7 cellular contexts compared by ENCODE assay signal in genomic region chr6:148916485-148916884, GRCh38.
DNase-seq lines count a peak whose midpoint lies in the region; ATAC-seq and TF ChIP-seq lines count a peak whose summit lies in the region.
"Not testable (repeated sequence)": the region's sequence is repeated elsewhere in the genome, so short reads cannot be mapped to it uniquely, and the experiment has no call there.

No MANE protein-coding gene starts in this region.

- not testable (repeated sequence) for H3K9me3 ChIP-seq in H9 (ENCODE audit: control insufficient read depth, low read depth, low read length)

- not testable (repeated sequence) for H3K4me3 Mint-ChIP-seq in H9; activated CD8-positive, alpha-beta memory T cell treated with anti-CD3 and anti-CD28 coated beads, Interleukin-2, amount 10 ng/mL, durations not matched to agents 7 days and 5 days; stimulated activated effector memory CD8-positive, alpha-beta T cell treated with anti-CD3 and anti-CD28 coated beads, Interleukin-12 subunit alpha, Interleukin-12 subunit beta, amount 100 ng/mL, for 72 hours

- H3K27me3 ChIP-seq in H9 (ENCODE audit: insufficient read depth, low read length): not testable (repeated sequence)

- H3K18ac ChIP-seq in H9 (ENCODE audit: insufficient read length, low read depth, low read length): not testable (repeated sequence)

- H2BK15ac ChIP-seq in H9 (ENCODE audit: low read depth, low read length): not testable (repeated sequence)

- not testable (repeated sequence) for H3K14ac ChIP-seq in H9 (ENCODE audit: insufficient read depth, low read length)

- peaks cover 15 to 26% (median 19%) of the 10 kb centered on the region in 3 experiments for H3K36me3 Mint-ChIP-seq in H9 (ENCODE audit: insufficient read depth in 1 of 3, low read depth in 3 of 3)
- not testable (repeated sequence) for H3K36me3 Mint-ChIP-seq in activated CD8-positive, alpha-beta memory T cell treated with anti-CD3 and anti-CD28 coated beads, Interleukin-2, amount 10 ng/mL, durations not matched to agents 7 days and 5 days; activated naive CD4-positive, alpha-beta T cell treated with anti-CD3 and anti-CD28 coated beads, Interleukin-2, amount 50 U/mL, for 72 hours; stimulated activated effector memory CD8-positive, alpha-beta T cell treated with anti-CD3 and anti-CD28 coated beads, Interleukin-12 subunit alpha, Interleukin-12 subunit beta, amount 100 ng/mL, for 72 hours

- not testable (repeated sequence) for H3K27me3 Mint-ChIP-seq in H9 (ENCODE audit: low read depth); activated CD8-positive, alpha-beta memory T cell treated with anti-CD3 and anti-CD28 coated beads, Interleukin-2, amount 10 ng/mL, durations not matched to agents 7 days and 5 days

- H4K20me1 ChIP-seq in H9 (ENCODE audit: control insufficient read depth, insufficient read depth, insufficient read length): not testable (repeated sequence)

- not testable (repeated sequence) for H3K9ac ChIP-seq in H9 (ENCODE audit: extremely low read depth, insufficient read length, low read length)

- peaks cover 32 to 47% of the 10 kb centered on the region in 2 experiments for H3K4me1 Mint-ChIP-seq in H9
- H3K4me1 Mint-ChIP-seq in activated CD8-positive, alpha-beta memory T cell treated with anti-CD3 and anti-CD28 coated beads, Interleukin-2, amount 10 ng/mL, durations not matched to agents 7 days and 5 days: not testable (repeated sequence)
- H3K4me1 Mint-ChIP-seq in stimulated activated effector memory CD8-positive, alpha-beta T cell treated with anti-CD3 and anti-CD28 coated beads, Interleukin-12 subunit alpha, Interleukin-12 subunit beta, amount 100 ng/mL, for 72 hours: peaks cover 18% of the 10 kb centered on the region

- not testable (repeated sequence) for H3K23ac ChIP-seq in H9 (ENCODE audit: insufficient read length, low read depth, low read length)

- H3K27ac ChIP-seq in H9 (ENCODE audit: insufficient read length, low read depth, low read length): not testable (repeated sequence)

- H4K91ac ChIP-seq in H9 (ENCODE audit: insufficient read length, low read depth, low read length): not testable (repeated sequence)

- not testable (repeated sequence) for H3K4me1 ChIP-seq in H9 (ENCODE audit: insufficient read depth, low read length)

- not testable (repeated sequence) for H2AFZ ChIP-seq in H9 (ENCODE audit: low read length)

- H4K5ac ChIP-seq in H9 (ENCODE audit: insufficient read length, low read depth, low read length): not testable (repeated sequence)

- H2BK120ac ChIP-seq in H9 (ENCODE audit: low read depth, low read length, poor library complexity, severe bottlenecking): not testable (repeated sequence)

- CTCF ChIA-PET in activated CD8-positive, alpha-beta memory T cell treated with anti-CD3 and anti-CD28 coated beads, Interleukin-2, amount 10 ng/mL, durations not matched to agents 7 days and 5 days (lab: Charles Lee): not testable (repeated sequence)

- not testable (repeated sequence) for H3K4me2 ChIP-seq in H9 (ENCODE audit: insufficient read depth, insufficient read length, low read length)

- not testable (repeated sequence) for ATAC-seq in activated CD8-positive, alpha-beta memory T cell treated with anti-CD3 and anti-CD28 coated beads, Interleukin-2, amount 10 ng/mL, durations not matched to agents 7 days and 5 days
- ATAC-seq in activated naive CD4-positive, alpha-beta T cell treated with anti-CD3 and anti-CD28 coated beads, Interleukin-2, amount 50 U/mL, for 72 hours: peak; percentile 13 to 44
- ATAC-seq in left lobe of liver: peak; percentile 12
- peak; percentile 80 for ATAC-seq in stimulated activated effector memory CD8-positive, alpha-beta T cell treated with anti-CD3 and anti-CD28 coated beads, Interleukin-12 subunit alpha, Interleukin-12 subunit beta, amount 100 ng/mL, for 72 hours

- not testable (repeated sequence) for H2BK12ac ChIP-seq in H9 (ENCODE audit: insufficient read length, low read depth, low read length)

- H3K56ac ChIP-seq in H9 (ENCODE audit: insufficient read length, low read depth, low read length): not testable (repeated sequence)

- not testable (repeated sequence) for H2BK5ac ChIP-seq in H9 (ENCODE audit: insufficient read length, low read length)

- H3K23me2 ChIP-seq in H9 (ENCODE audit: insufficient read length, low read depth, low read length, poor library complexity, severe bottlenecking): not testable (repeated sequence)

- H3K79me2 ChIP-seq in H9 (ENCODE audit: insufficient read depth, low read length): not testable (repeated sequence)

- H3K27ac Mint-ChIP-seq in H9: peak overlapping the region; percentile 37 to 94 (median 46); a peak in 6 of 7 replicates
- not testable (repeated sequence) for H3K27ac Mint-ChIP-seq in activated CD8-positive, alpha-beta memory T cell treated with anti-CD3 and anti-CD28 coated beads, Interleukin-2, amount 10 ng/mL, durations not matched to agents 7 days and 5 days; activated naive CD4-positive, alpha-beta T cell treated with anti-CD3 and anti-CD28 coated beads, Interleukin-2, amount 50 U/mL, for 72 hours
- peak overlapping the region; percentile 45 for H3K27ac Mint-ChIP-seq in stimulated activated effector memory CD8-positive, alpha-beta T cell treated with anti-CD3 and anti-CD28 coated beads, Interleukin-12 subunit alpha, Interleukin-12 subunit beta, amount 100 ng/mL, for 72 hours

- not testable (repeated sequence) for TF ChIP-seq CTCF in H9 (conservative IDR thresholded peaks at IDR 0.05)

- H3K4ac ChIP-seq in H9 (ENCODE audit: low read depth, low read length): not testable (repeated sequence)

- H3T11ph ChIP-seq in H9 (ENCODE audit: low read length): not testable (repeated sequence)

- not testable (repeated sequence) for H3K79me1 ChIP-seq in H9 (ENCODE audit: insufficient read depth, low read depth, low read length, poor library complexity, severe bottlenecking)

- H2BK20ac ChIP-seq in H9 (ENCODE audit: low read depth, low read length, poor library complexity, severe bottlenecking): not testable (repeated sequence)

- H3K9me3 Mint-ChIP-seq in H9; activated CD8-positive, alpha-beta memory T cell treated with anti-CD3 and anti-CD28 coated beads, Interleukin-2, amount 10 ng/mL, durations not matched to agents 7 days and 5 days (ENCODE audit: low read depth); activated naive CD4-positive, alpha-beta T cell treated with anti-CD3 and anti-CD28 coated beads, Interleukin-2, amount 50 U/mL, for 72 hours; stimulated activated effector memory CD8-positive, alpha-beta T cell treated with anti-CD3 and anti-CD28 coated beads, Interleukin-12 subunit alpha, Interleukin-12 subunit beta, amount 100 ng/mL, for 72 hours: not testable (repeated sequence)

- not testable (repeated sequence) for H2AK5ac ChIP-seq in H9 (ENCODE audit: insufficient read length, low read length)

- not testable (repeated sequence) for H4K8ac ChIP-seq in H9 (replicated peaks; ENCODE audit: insufficient read length, low read depth, low read length)

- not testable (repeated sequence) for DNase-seq in H9; activated naive CD4-positive, alpha-beta T cell treated with anti-CD3 and anti-CD28 coated beads, Interleukin-2, amount 50 U/mL, for 72 hours (ENCODE audit: low spot score in 2 of 2); left lobe of liver (ENCODE audit: low spot score); stimulated activated effector memory CD8-positive, alpha-beta T cell treated with anti-CD3 and anti-CD28 coated beads, Interleukin-12 subunit alpha, Interleukin-12 subunit beta, amount 100 ng/mL, for 72 hours (ENCODE audit: low spot score in 2 of 2)
- peak; percentile 17 for DNase-seq in activated CD4-positive, alpha-beta T cell treated with anti-CD3 and anti-CD28 coated beads for 48 hours
- peak; percentile 44 for DNase-seq in activated CD8-positive, alpha-beta memory T cell treated with anti-CD3 and anti-CD28 coated beads, Interleukin-2, amount 10 ng/mL, durations not matched to agents 7 days and 5 days
- DNase-seq in stimulated activated CD4-positive, alpha-beta T cell treated with anti-CD3 and anti-CD28 coated beads, Interleukin-15, amount 100 ng/mL, for 24 hours: peak; percentile 22

- no CpG with 5 or more reads among the region's 10 CpGs for WGBS in H9 (ENCODE audit: extremely low coverage, insufficient read length, low lambda C conversion rate)
